ENCODE assay signal across 36 cellular contexts in genomic region chr15:69279636-69280035, GRCh38. TPM values are rescaled to one million over a fixed set of nuclear protein-coding genes. Genes with fewer than 3 reads are reported as not detected.
"Had no signal": no experiment of that assay in that cellular context is flagged by ENCODE, and none has a peak within 500 bp of the region (broad histone marks: within the 10 kb centered on the region; RNA-seq: fewer than 3 reads in every experiment).

No MANE protein-coding gene starts in this region.

- H3K27ac Mint-ChIP-seq: activated B cell treated with CpG ODN at 0.5 μM for 24 hours; activated CD4-positive, alpha-beta memory T cell treated with anti-CD3 and anti-CD28 coated beads for 36 hours; activated CD4-positive, alpha-beta T cell treated with anti-CD3 and anti-CD28 coated beads, Interleukin-2, amount 10 ng/mL, durations not matched to agents 24 days and 14 days; activated CD8-positive, alpha-beta T cell treated with anti-CD3 and anti-CD28 coated beads for 36 hours; activated naive CD4-positive, alpha-beta T cell treated with anti-CD3 and anti-CD28 coated beads for 36 hours; activated naive CD4-positive, alpha-beta T cell treated with anti-CD3 and anti-CD28 coated beads, Interleukin-2, amount 50 U/mL, for 72 hours; activated naive CD8-positive, alpha-beta T cell treated with anti-CD3 and anti-CD28 coated beads for 36 hours; activated T-cell treated with anti-CD3 and anti-CD28 coated beads, Interleukin-2, amount 50 U/mL, for 72 hours; activated T-helper 1 cell treated with anti-CD3 and anti-CD28 coated beads, Interleukin-12 subunit alpha, Interleukin-12 subunit beta, Interleukin-2, Interleukin-4 antibody, amounts not matched to agents 30 ng/mL and 10 ng/mL and 1 ng/mL, durations not matched to agents 14 hours and 24 hours and 36 hours; activated T-helper 17 cell treated with anti-CD3 and anti-CD28 coated beads, Interleukin-2, amount 50 U/mL, for 72 hours; brain; T-helper 1 cell treated with Interleukin-12 subunit alpha and Interleukin-12 subunit beta and Interleukin-4 antibody, amounts not matched to agents 30 μg/mL and 1 μg/mL, for 36 hours; T-helper 2 cell treated with Interferon-gamma antibody and Interleukin-4, amounts not matched to agents 5 μg/mL and 100 μg/mL, for 36 hours had no signal

- H3K4me3 Mint-ChIP-seq: activated B cell treated with CpG ODN at 0.5 μM for 24 hours; activated CD4-positive, alpha-beta memory T cell treated with anti-CD3 and anti-CD28 coated beads for 36 hours; activated CD4-positive, alpha-beta T cell treated with anti-CD3 and anti-CD28 coated beads, Interleukin-2, amount 10 ng/mL, durations not matched to agents 24 days and 14 days; activated CD8-positive, alpha-beta T cell treated with anti-CD3 and anti-CD28 coated beads for 36 hours; activated naive CD4-positive, alpha-beta T cell treated with anti-CD3 and anti-CD28 coated beads for 36 hours; activated naive CD8-positive, alpha-beta T cell treated with anti-CD3 and anti-CD28 coated beads for 36 hours; activated T-cell treated with anti-CD3 and anti-CD28 coated beads, Interleukin-2, amount 50 U/mL, for 4 hours; activated T-cell treated with anti-CD3 and anti-CD28 coated beads, Interleukin-2, amount 50 U/mL, for 72 hours; activated T-helper 1 cell treated with anti-CD3 and anti-CD28 coated beads, Interleukin-12 subunit alpha, Interleukin-12 subunit beta, Interleukin-2, Interleukin-4 antibody, amounts not matched to agents 30 ng/mL and 10 ng/mL and 1 ng/mL, durations not matched to agents 14 hours and 24 hours and 36 hours; activated T-helper 17 cell treated with anti-CD3 and anti-CD28 coated beads, Interleukin-2, amount 50 U/mL, for 72 hours; brain; central memory CD8-positive, alpha-beta T cell; T-helper 1 cell treated with Interleukin-12 subunit alpha and Interleukin-12 subunit beta and Interleukin-4 antibody, amounts not matched to agents 30 μg/mL and 1 μg/mL, for 36 hours; T-helper 2 cell treated with Interferon-gamma antibody and Interleukin-4, amounts not matched to agents 5 μg/mL and 100 μg/mL, for 36 hours had no signal

- H3K27me3 Mint-ChIP-seq: activated T-helper 17 cell treated with anti-CD3 and anti-CD28 coated beads, Interleukin-2, amount 50 U/mL, for 72 hours had no signal

- H3K4me3 ChIP-seq: adrenal gland had no signal

- ATAC-seq: activated CD8-positive, alpha-beta T cell treated with anti-CD3 and anti-CD28 coated beads for 36 hours; activated naive CD4-positive, alpha-beta T cell treated with anti-CD3 and anti-CD28 coated beads, Interleukin-2, amount 50 U/mL, for 72 hours; activated T-cell treated with anti-CD3 and anti-CD28 coated beads, Interleukin-2, amount 50 U/mL, for 4 hours; activated T-cell treated with anti-CD3 and anti-CD28 coated beads, Interleukin-2, amount 50 U/mL, for 72 hours; activated T-helper 17 cell treated with anti-CD3 and anti-CD28 coated beads, Interleukin-2, amount 50 U/mL, for 72 hours had no signal

- H3K36me3 ChIP-seq: adrenal gland had no signal

- H3K9me3 Mint-ChIP-seq: activated B cell treated with CpG ODN at 0.5 μM for 24 hours; activated CD4-positive, alpha-beta memory T cell treated with anti-CD3 and anti-CD28 coated beads for 36 hours; activated CD4-positive, alpha-beta T cell treated with anti-CD3 and anti-CD28 coated beads, Interleukin-2, amount 10 ng/mL, durations not matched to agents 24 days and 14 days; activated CD8-positive, alpha-beta T cell treated with anti-CD3 and anti-CD28 coated beads for 36 hours; activated naive CD4-positive, alpha-beta T cell treated with anti-CD3 and anti-CD28 coated beads for 36 hours; activated naive CD4-positive, alpha-beta T cell treated with anti-CD3 and anti-CD28 coated beads, Interleukin-2, amount 50 U/mL, for 72 hours; activated naive CD8-positive, alpha-beta T cell treated with anti-CD3 and anti-CD28 coated beads for 36 hours; activated T-cell treated with anti-CD3 and anti-CD28 coated beads, Interleukin-2, amount 50 U/mL, for 4 hours; activated T-cell treated with anti-CD3 and anti-CD28 coated beads, Interleukin-2, amount 50 U/mL, for 72 hours; activated T-helper 1 cell treated with anti-CD3 and anti-CD28 coated beads, Interleukin-12 subunit alpha, Interleukin-12 subunit beta, Interleukin-2, Interleukin-4 antibody, amounts not matched to agents 30 ng/mL and 10 ng/mL and 1 ng/mL, durations not matched to agents 14 hours and 24 hours and 36 hours; activated T-helper 17 cell treated with anti-CD3 and anti-CD28 coated beads, Interleukin-2, amount 50 U/mL, for 72 hours; central memory CD8-positive, alpha-beta T cell; T-helper 1 cell treated with Interleukin-12 subunit alpha and Interleukin-12 subunit beta and Interleukin-4 antibody, amounts not matched to agents 30 μg/mL and 1 μg/mL, for 36 hours; T-helper 2 cell treated with Interferon-gamma antibody and Interleukin-4, amounts not matched to agents 5 μg/mL and 100 μg/mL, for 36 hours had no signal

- H3K27ac ChIP-seq: adrenal gland, VCaP had no signal

- H3K27me3 ChIP-seq: adrenal gland had no signal

- H3K36me3 Mint-ChIP-seq: activated CD4-positive, alpha-beta memory T cell treated with anti-CD3 and anti-CD28 coated beads for 36 hours; activated naive CD4-positive, alpha-beta T cell treated with anti-CD3 and anti-CD28 coated beads, Interleukin-2, amount 50 U/mL, for 72 hours; activated naive CD8-positive, alpha-beta T cell treated with anti-CD3 and anti-CD28 coated beads for 36 hours; brain had no signal

- H3K9me3 ChIP-seq: adrenal gland had no signal

- DNase-seq: activated B cell treated with CpG ODN at 0.5 μM for 24 hours; activated CD4-positive, alpha-beta memory T cell treated with anti-CD3 and anti-CD28 coated beads for 36 hours; activated CD4-positive, alpha-beta T cell treated with anti-CD3 and anti-CD28 coated beads for 4 hours; activated CD4-positive, alpha-beta T cell treated with anti-CD3 and anti-CD28 coated beads, Interleukin-2, amount 10 ng/mL, durations not matched to agents 24 days and 14 days; activated CD4-positive, alpha-beta T cell treated with anti-CD3 and anti-CD28 coated beads, Interleukin-2, amount 50 U/mL, for 1 hour; activated CD4-positive, alpha-beta T cell treated with anti-CD3 and anti-CD28 coated beads, Interleukin-2, amount 50 U/mL, for 4 hours; activated CD4-positive, CD25-positive, alpha-beta regulatory T cell treated with anti-CD3 and anti-CD28 coated beads, Interleukin-2, amount 50 U/mL, for 72 hours; activated CD8-positive, alpha-beta memory T cell treated with anti-CD3 and anti-CD28 coated beads, Interleukin-2, amount 50 U/mL, for 4 hours; activated CD8-positive, alpha-beta T cell treated with anti-CD3 and anti-CD28 coated beads for 36 hours; activated effector memory CD4-positive, alpha-beta T cell treated with anti-CD3 and anti-CD28 coated beads, Interleukin-2, amount 50 U/mL, for 16 hours; activated gamma-delta T cell treated with Interleukin-2 at 50 U/mL for 16 hours; activated naive CD4-positive, alpha-beta T cell; activated naive CD4-positive, alpha-beta T cell treated with anti-CD3 and anti-CD28 coated beads for 36 hours; activated naive CD4-positive, alpha-beta T cell treated with anti-CD3 and anti-CD28 coated beads, Interleukin-2, amount 50 U/mL, for 16 hours; activated naive CD8-positive, alpha-beta T cell treated with anti-CD3 and anti-CD28 coated beads for 36 hours; activated T-cell treated with anti-CD3 and anti-CD28 coated beads for 4 hours; activated T-cell treated with anti-CD3 and anti-CD28 coated beads, Interleukin-2, amount 50 U/mL, for 1 hour; activated T-cell treated with anti-CD3 and anti-CD28 coated beads, Interleukin-2, amount 50 U/mL, for 4 hours; activated T-cell treated with anti-CD3 and anti-CD28 coated beads, Interleukin-2, amount 50 U/mL, for 72 hours; adrenal gland; amniotic stem cell; aorta; cerebellar nuclear complex; SW 1271; T-helper 1 cell; T-helper 2 cell; T-helper 9 cell had no signal

- H3K4me1 Mint-ChIP-seq: activated B cell treated with CpG ODN at 0.5 μM for 24 hours; activated CD4-positive, alpha-beta T cell treated with anti-CD3 and anti-CD28 coated beads, Interleukin-2, amount 10 ng/mL, durations not matched to agents 24 days and 14 days; activated naive CD8-positive, alpha-beta T cell treated with anti-CD3 and anti-CD28 coated beads for 36 hours; activated T-helper 17 cell treated with anti-CD3 and anti-CD28 coated beads, Interleukin-2, amount 50 U/mL, for 72 hours; central memory CD8-positive, alpha-beta T cell had no signal

- FAIRE-seq: TTC549 had no signal

RNA-seq across cellular contexts. Expression of gene PAQR5, which starts 19.1 kb away (rescaled TPM):
- total RNA-seq: activated B cell treated with CpG ODN at 0.5 μM for 24 hours; activated CD4-positive, alpha-beta T cell treated with anti-CD3 and anti-CD28 coated beads, Interleukin-2, amount 10 ng/mL, durations not matched to agents 24 days and 14 days; activated T-helper 1 cell treated with anti-CD3 and anti-CD28 coated beads, Interleukin-12 subunit alpha, Interleukin-12 subunit beta, Interleukin-2, Interleukin-4 antibody, amounts not matched to agents 30 ng/mL and 10 ng/mL and 1 ng/mL, durations not matched to agents 14 hours and 24 hours and 36 hours; activated T-helper 17 cell treated with anti-CD3 and anti-CD28 coated beads, Interleukin-2, amount 50 U/mL, for 72 hours had no signal
